ENCODE assay signal across 28 cellular contexts in the genomic region with DNA sequence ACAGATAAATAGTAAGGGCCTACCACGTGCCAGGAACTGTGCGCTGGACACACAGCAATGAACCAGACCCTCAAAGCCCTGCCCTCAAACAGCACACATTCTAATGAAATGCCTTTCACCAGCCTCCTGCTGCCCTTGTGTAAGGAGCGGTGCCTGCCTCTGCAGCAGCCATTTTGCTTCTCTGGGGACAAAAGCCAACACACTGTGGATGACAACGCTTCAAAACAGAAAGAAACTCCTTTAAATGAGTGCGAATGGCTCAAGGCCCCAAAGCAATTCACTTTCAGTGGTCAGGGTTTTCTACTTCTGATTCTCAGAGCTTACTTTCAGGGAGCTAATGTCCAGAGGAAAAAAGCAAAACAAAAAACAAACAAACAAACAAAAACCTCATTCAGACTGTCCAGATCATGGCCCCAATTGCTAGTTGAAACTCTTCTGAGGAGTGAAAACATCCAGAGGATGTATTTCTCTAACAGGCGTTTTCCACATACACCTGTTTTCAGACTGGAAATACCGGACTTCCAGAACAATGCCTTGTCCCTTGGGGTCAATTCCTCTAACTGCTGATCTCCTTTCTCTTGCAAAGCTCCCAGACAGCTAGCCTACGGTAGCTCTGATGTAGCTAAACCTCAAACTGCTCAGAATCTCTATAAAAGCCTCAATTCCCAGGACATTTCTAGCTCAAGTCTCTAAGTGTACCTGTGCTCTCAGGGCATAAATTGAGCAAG.
DNase-seq lines count a peak whose midpoint lies in the region; ATAC-seq, FAIRE-seq and TF ChIP-seq lines count a peak whose summit lies in the region.
"Had no signal": no experiment of that assay in that cellular context is flagged by ENCODE, and none has a peak within 500 bp of the region (broad histone marks: within the 10 kb centered on the region; RNA-seq: fewer than 3 reads in every experiment).

No MANE protein-coding gene starts in this region.

- H3K4me3 ChIP-seq in HUES6 (ENCODE audit: low read depth, low read length) (peak overlapping the region; percentile 16; the same call in 1 of the 2 replicates), GM12878 (no peak overlapping the region), iPS-20b (ENCODE audit: low read length) (peak overlapping the region; percentile 43; the same call in 1 of the 2 replicates)
- H3K4me3 ChIP-seq: testis had no signal

- H3K27me3 ChIP-seq in HUES6 (ENCODE audit: control insufficient read depth, insufficient read depth, low read length) (no peaks in the 10 kb centered on the region), GM12878 (replicated peaks in 1 of 2; ENCODE audit: control insufficient read depth in 2 of 2, insufficient read depth in 2 of 2, low read length in 1 of 2) (no peaks in the 10 kb centered on the region), iPS-20b (ENCODE audit: insufficient read depth, low read length) (no peaks in the 10 kb centered on the region)
- H3K27me3 ChIP-seq: testis had no signal

- no peak overlapping the region for H2AFZ ChIP-seq in GM12878 (ENCODE audit: control insufficient read depth, low read depth, low read length)
- H2AFZ ChIP-seq: parathyroid adenoma had no signal

- BruUV-seq in GM12878 (replicated peaks; lab: Mats Ljungman, UMichigan): no TSS peak

- H3K36me3 ChIP-seq in HUES6 (ENCODE audit: control insufficient read depth, insufficient read depth, low read length) (no peaks in the 10 kb centered on the region), GM12878 (ENCODE audit: control insufficient read depth in 2 of 2, insufficient read depth in 2 of 2, low read length in 1 of 2) (no peaks in the 10 kb centered on the region), iPS-20b (ENCODE audit: insufficient read depth, low read depth, low read length) (no peaks in the 10 kb centered on the region)

- H3K4me1 ChIP-seq in HUES6 (ENCODE audit: control insufficient read depth, insufficient read depth, low read length) (peaks cover 28% of the 10 kb centered on the region), GM12878 (ENCODE audit: control insufficient read depth, insufficient read depth, low read length) (no peaks in the 10 kb centered on the region), iPS-20b (ENCODE audit: insufficient read depth, low read length) (peaks cover 42% of the 10 kb centered on the region)
- H3K4me1 ChIP-seq: parathyroid adenoma, testis had no signal

- H3K4me2 ChIP-seq in GM12878 (ENCODE audit: control insufficient read depth, insufficient read depth): no peak overlapping the region

- H3K36me3 Mint-ChIP-seq in progenitor cell of endocrine pancreas (ENCODE audit: insufficient read depth): no peaks in the 10 kb centered on the region
- H3K36me3 Mint-ChIP-seq: activated naive CD8-positive, alpha-beta T cell treated with anti-CD3 and anti-CD28 coated beads for 36 hours; immature natural killer cell; naive thymus-derived CD4-positive, alpha-beta T cell had no signal

- SMC1A ChIA-PET in GM12878 (lab: Charles Lee; ENCODE audit: uncharacterized antibody, unreplicated experiment): interaction anchor here (1.6 kb wide), 1 partner anchor 10 kb away, joined by 4 read pairs; no protein-coding TSS in a partner anchor

- H3K27ac ChIP-seq in HUES6 (ENCODE audit: low read depth, low read length): peak overlapping the region; percentile 76
- H3K27ac ChIP-seq in GM12878 (ENCODE audit: control insufficient read depth, insufficient read depth): no peak overlapping the region
- peak overlapping the region; percentile 94 for H3K27ac ChIP-seq in iPS-20b (ENCODE audit: low read length)
- H3K27ac ChIP-seq: parathyroid adenoma, testis had no signal

- H3K4me3 Mint-ChIP-seq in progenitor cell of endocrine pancreas (ENCODE audit: low read depth): no peak overlapping the region
- H3K4me3 Mint-ChIP-seq: activated naive CD8-positive, alpha-beta T cell treated with anti-CD3 and anti-CD28 coated beads for 36 hours; activated T-helper 17 cell treated with anti-CD3 and anti-CD28 coated beads, Interleukin-2, amount 50 U/mL, for 72 hours; dendritic cell treated with granulocyte-macrophage colony-stimulating factor and Interleukin-4, amounts not matched to agents 40 ng/mL and 50 ng/mL, for 4 days; immature natural killer cell; naive thymus-derived CD4-positive, alpha-beta T cell had no signal

- peak overlapping the region; percentile 89 for H3K27ac Mint-ChIP-seq in progenitor cell of endocrine pancreas
- H3K27ac Mint-ChIP-seq: activated naive CD8-positive, alpha-beta T cell treated with anti-CD3 and anti-CD28 coated beads for 36 hours; activated T-helper 17 cell treated with anti-CD3 and anti-CD28 coated beads, Interleukin-2, amount 50 U/mL, for 72 hours; dendritic cell treated with granulocyte-macrophage colony-stimulating factor and Interleukin-4, amounts not matched to agents 40 ng/mL and 50 ng/mL, for 4 days; immature natural killer cell; naive thymus-derived CD4-positive, alpha-beta T cell had no signal

- no peaks in the 10 kb centered on the region for H4K20me1 ChIP-seq in GM12878 (ENCODE audit: control insufficient read depth, insufficient read depth)

- intact Hi-C loops in GM12878 (cut with micrococcal nuclease; ENCODE audit: unreplicated experiment): no loop called here

- 21% methylated on average over 8 of the region's 8 CpGs for WGBS in GM12878 (ENCODE audit: insufficient coverage, insufficient replicate concordance, low lambda C conversion rate, missing lambda C conversion rate)

- H3K9me3 ChIP-seq in HUES6 (ENCODE audit: control insufficient read depth, insufficient read depth, low read depth, low read length) (no peaks in the 10 kb centered on the region), GM12878 (replicated peaks; ENCODE audit: control insufficient read depth, insufficient read depth, low read length) (no peaks in the 10 kb centered on the region), iPS-20b (ENCODE audit: insufficient read depth, low read depth, low read length) (no peaks in the 10 kb centered on the region)
- H3K9me3 ChIP-seq: testis had no signal

- no peaks in the 10 kb centered on the region for H3K27me3 Mint-ChIP-seq in progenitor cell of endocrine pancreas
- H3K27me3 Mint-ChIP-seq: activated naive CD8-positive, alpha-beta T cell treated with anti-CD3 and anti-CD28 coated beads for 36 hours; activated T-helper 17 cell treated with anti-CD3 and anti-CD28 coated beads, Interleukin-2, amount 50 U/mL, for 72 hours; dendritic cell treated with granulocyte-macrophage colony-stimulating factor and Interleukin-4, amounts not matched to agents 40 ng/mL and 50 ng/mL, for 4 days had no signal

- CTCF ChIA-PET in GM12878 (lab: Yijun Ruan, JAX): no interaction called here

- DNase-seq in GM12878 (ENCODE audit: low read depth, low spot score) (no peak), progenitor cell of endocrine pancreas (ENCODE audit: low spot score, unreplicated experiment) (no peak), activated T-cell treated with anti-CD3 and anti-CD28 coated beads for 4 hours (no peak), MV-4-11 (lab: John Stamatoyannopoulos, UW) (no peak)
- DNase-seq: activated CD4-positive, alpha-beta T cell treated with anti-CD3 and anti-CD28 coated beads, Interleukin-2, amount 50 U/mL, for 4 hours; activated CD8-positive, alpha-beta memory T cell treated with anti-CD3 and anti-CD28 coated beads, Interleukin-2, amount 50 U/mL, for 4 hours; activated naive CD8-positive, alpha-beta T cell treated with anti-CD3 and anti-CD28 coated beads for 36 hours; C1 segment of cervical spinal cord; central memory CD4-positive, alpha-beta T cell; DMS79 treated with DMSO at 0.1 percent for 48 hours; HCEC 1CT; immature natural killer cell; KBM-7; naive thymus-derived CD4-positive, alpha-beta T cell; NCI-H187 treated with DMSO at 0.1 percent for 48 hours; NCI-H2227 treated with DMSO at 0.1 percent for 48 hours; stimulated activated naive CD4-positive, alpha-beta T cell treated with Interleukin-2 at 50 U/mL for 16 hours; T1000; testis had no signal

- POLR2A ChIA-PET in GM12878 (lab: Charles Lee): interaction anchor here (0.6 kb wide), 1 partner anchor 441 kb away, joined by 3 read pairs; no protein-coding TSS in a partner anchor

- RAD21 ChIA-PET in GM12878 (lab: Charles Lee; ENCODE audit: unreplicated experiment): no interaction called here

- ATAC-seq in GM12878 (peak; percentile 47), GM21723 (IDR thresholded peaks at IDR 0.05; ENCODE audit: unreplicated experiment) (no peak)
- ATAC-seq: activated T-helper 17 cell treated with anti-CD3 and anti-CD28 coated beads, Interleukin-2, amount 50 U/mL, for 72 hours; left lobe of liver; naive thymus-derived CD4-positive, alpha-beta T cell; sciatic nerve had no signal

- peaks cover 5% of the 10 kb centered on the region for H3K4me1 Mint-ChIP-seq in progenitor cell of endocrine pancreas (ENCODE audit: low read depth)
- H3K4me1 Mint-ChIP-seq: activated naive CD8-positive, alpha-beta T cell treated with anti-CD3 and anti-CD28 coated beads for 36 hours; activated T-helper 17 cell treated with anti-CD3 and anti-CD28 coated beads, Interleukin-2, amount 50 U/mL, for 72 hours; immature natural killer cell; naive thymus-derived CD4-positive, alpha-beta T cell had no signal

- no peak for FAIRE-seq in GM12878 (lab: Jason Lieb, UNC)
- FAIRE-seq: GM12891 had no signal

- peaks cover 2% of the 10 kb centered on the region for H3K9me3 Mint-ChIP-seq in progenitor cell of endocrine pancreas (ENCODE audit: low read depth)
- H3K9me3 Mint-ChIP-seq: activated naive CD8-positive, alpha-beta T cell treated with anti-CD3 and anti-CD28 coated beads for 36 hours; activated T-helper 17 cell treated with anti-CD3 and anti-CD28 coated beads, Interleukin-2, amount 50 U/mL, for 72 hours had no signal

- no peak for TF ChIP-seq RAD21 in GM12878 (IDR thresholded peaks at IDR 0.05; ENCODE audit: insufficient read depth, low read depth, low read length)

- H3K79me2 ChIP-seq in GM12878 (ENCODE audit: control insufficient read depth, insufficient read depth, low read length): no peaks in the 10 kb centered on the region
- H3K79me2 ChIP-seq: parathyroid adenoma had no signal

- TF ChIP-seq POLR2A in GM12878 (IDR thresholded peaks at IDR 0.05; ENCODE audit: low read depth, low read length): no peak

- TF ChIP-seq CTCF in GM12878 (IDR thresholded peaks at IDR 0.05 in 2 of 3, conservative IDR thresholded peaks at IDR 0.05 in 1 of 3; ENCODE audit: control insufficient read depth in 2 of 3, extremely low read depth in 1 of 3, insufficient read depth in 1 of 3, low read depth in 3 of 3, low read length in 3 of 3): no peak
- no peak for TF ChIP-seq CTCF in progenitor cell of endocrine pancreas (IDR thresholded peaks at IDR 0.05; ENCODE audit: unreplicated experiment)

- in situ Hi-C loops in GM12878 (cut with MboI): no loop called here

- H3K9ac ChIP-seq in HUES6 (ENCODE audit: low read length): peak overlapping the region; percentile 49
- H3K9ac ChIP-seq in GM12878 (ENCODE audit: control insufficient read depth, insufficient read depth, low read length): no peak overlapping the region
- peak overlapping the region; percentile 70 for H3K9ac ChIP-seq in iPS-20b (ENCODE audit: low read depth, low read length)
- H3K9ac ChIP-seq: parathyroid adenoma had no signal

- no peak for TF ChIP-seq EP300 in GM12878 (IDR thresholded peaks at IDR 0.05; ENCODE audit: borderline replicate concordance in 1 of 2, control insufficient read depth in 1 of 2, low read depth in 2 of 2, low read length in 2 of 2)

TF ChIP-seq in GM12878, 131 proteins besides CTCF, POLR2A, EP300 and RAD21:
- no peak for TF ChIP-seq GATAD2B (conservative IDR thresholded peaks at IDR 0.05; ENCODE audit: low read depth)
- TF ChIP-seq YY1 (IDR thresholded peaks at IDR 0.05; ENCODE audit: low read depth, low read length): 0 out of 2 replicates have a peak, but pooled peaks have one; percentile 44
